13 cellular contexts compared by ENCODE assay signal in the genomic region with DNA sequence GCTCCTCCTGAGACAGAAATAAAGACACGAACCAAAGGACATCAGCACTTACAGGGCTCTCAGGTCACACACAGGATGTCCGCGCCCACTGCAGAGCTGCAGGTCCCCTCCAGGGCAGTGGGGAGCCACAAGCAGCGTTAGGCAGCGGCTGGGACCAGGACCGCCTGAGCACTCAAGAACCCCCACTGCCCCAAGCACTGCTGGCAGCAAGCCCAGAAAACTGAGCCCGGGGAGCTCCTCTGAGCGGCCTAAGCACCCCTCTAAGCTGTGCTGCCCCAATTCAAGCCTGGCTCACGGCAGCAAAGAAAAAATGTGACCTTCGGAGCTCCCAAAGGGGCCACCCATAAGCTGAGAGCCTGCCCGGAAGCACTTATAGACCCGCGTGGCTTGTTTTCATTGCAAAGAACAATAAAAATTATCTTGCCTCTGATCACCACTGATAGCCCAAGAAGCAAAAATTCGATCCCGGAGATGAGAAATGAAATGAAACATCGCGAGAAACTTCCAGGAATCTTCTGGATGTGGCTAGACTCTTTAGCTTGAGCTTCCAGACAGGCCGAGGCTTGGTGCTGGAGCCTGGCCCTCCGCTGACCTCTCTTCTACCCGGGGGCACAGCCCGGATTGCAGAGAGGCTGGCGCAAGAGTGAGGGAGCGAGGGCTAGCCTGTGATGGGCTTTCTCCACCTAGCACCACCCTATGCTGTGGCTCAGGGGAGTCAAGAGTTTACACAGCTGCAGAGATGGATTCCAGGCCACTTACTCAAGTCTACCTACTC. TPM values are rescaled to one million over a fixed set of nuclear protein-coding genes. Genes with fewer than 3 reads are reported as not detected.
DNase-seq lines count a peak whose midpoint lies in the region; ATAC-seq and TF ChIP-seq lines count a peak whose summit lies in the region.
"Had no signal": no experiment of that assay in that cellular context is flagged by ENCODE, and none has a peak within 500 bp of the region (broad histone marks: within the 10 kb centered on the region; RNA-seq: fewer than 3 reads in every experiment).

No MANE protein-coding gene starts in this region.

- no peak for TF ChIP-seq POLR2A in right lobe of liver (IDR thresholded peaks at IDR 0.05)

- H3K4me1 ChIP-seq in right lobe of liver: peaks cover 0 to 97% (median 42%) of the 10 kb centered on the region in 4 donors
- H3K4me1 ChIP-seq in smooth muscle cell (ENCODE audit: low read depth): peaks cover 2% of the 10 kb centered on the region

- no peak overlapping the region for H3K4me2 ChIP-seq in smooth muscle cell

- H3K27me3 ChIP-seq in right lobe of liver: no peaks in the 10 kb centered on the region
- H3K27me3 ChIP-seq in smooth muscle cell (ENCODE audit: low read depth): no peaks in the 10 kb centered on the region
- H3K27me3 ChIP-seq: esophagus muscularis mucosa, tibial artery had no signal

- intact Hi-C loops in right lobe of liver (cut with DNase I): no loop called here

- H3K27ac ChIP-seq in right lobe of liver (peak overlapping the region in 2 of 3 donors; percentile 24 to 99), smooth muscle cell (ENCODE audit: low read depth) (no peak overlapping the region)
- H3K27ac ChIP-seq: esophagus muscularis mucosa, tibial artery had no signal

- no peak overlapping the region for H2AFZ ChIP-seq in smooth muscle cell (ENCODE audit: low read depth)

- POLR2A ChIA-PET in HEK293T (lab: Yijun Ruan, JAX): interaction anchor here (1.0 kb wide), 1 partner anchor 315 kb away, joined by 3 read pairs; a partner anchor contains a TSS

- no peaks in the 10 kb centered on the region for H4K20me1 ChIP-seq in smooth muscle cell (ENCODE audit: low read depth)

- CTCF ChIA-PET in HEK293T (lab: Yijun Ruan, JAX): interaction anchor here (0.9 kb wide), 1 partner anchor 92 kb away, joined by 4 read pairs; no protein-coding TSS in a partner anchor

- H3K36me3 ChIP-seq in right lobe of liver: peaks cover 0 to 59% (median 28%) of the 10 kb centered on the region in 4 donors
- H3K36me3 ChIP-seq in smooth muscle cell (ENCODE audit: low read depth): no peaks in the 10 kb centered on the region

- no peak for TF ChIP-seq CTCF in LNCaP clone FGC (IDR thresholded peaks at IDR 0.05; ENCODE audit: control insufficient read depth, extremely low read depth, insufficient read depth)
- TF ChIP-seq CTCF in right lobe of liver (IDR thresholded peaks at IDR 0.05): no peak
- TF ChIP-seq CTCF in smooth muscle cell (IDR thresholded peaks at IDR 0.05; ENCODE audit: borderline replicate concordance, insufficient read depth, poor library complexity, severe bottlenecking): no peak

- 26% methylated on average over 11 of the region's 23 CpGs for WGBS in right lobe of liver (ENCODE audit: insufficient coverage, low coverage, low lambda C conversion rate, missing lambda C conversion rate)
- WGBS in smooth muscle cell (ENCODE audit: low lambda C conversion rate): 95% methylated on average over 23 of the region's 23 CpGs

- peaks cover 18% of the 10 kb centered on the region for H3K79me2 ChIP-seq in smooth muscle cell (ENCODE audit: low read depth)

- peak overlapping the region; percentile 18 for H3K4me3 ChIP-seq in LNCaP clone FGC (ENCODE audit: low read depth, low read length)
- peak overlapping the region in 1 of 3 donors; percentile 30 for H3K4me3 ChIP-seq in right lobe of liver
- H3K4me3 ChIP-seq in smooth muscle cell: no peak overlapping the region
- H3K4me3 ChIP-seq: esophagus muscularis mucosa, tibial artery had no signal

- H3K9me3 ChIP-seq in right lobe of liver (no peaks in the 10 kb centered on the region), smooth muscle cell (replicated peaks; ENCODE audit: low read depth) (no peaks in the 10 kb centered on the region)
- H3K9me3 ChIP-seq: esophagus muscularis mucosa, tibial artery had no signal

- ATAC-seq in right lobe of liver: peak in 1 of 4 donors; percentile 6
- ATAC-seq in GM18867 (IDR thresholded peaks at IDR 0.05; ENCODE audit: unreplicated experiment): no peak

- DNase-seq in 8988T (peak; percentile 69), LNCaP clone FGC (ENCODE audit: low read depth) (peak; percentile 37), brain pericyte (ENCODE audit: low read depth, low spot score) (peak; percentile 87), right lobe of liver (peak in 1 of 3 donors; percentile 38), T-helper 1 cell (no peak), HEK293T (ENCODE audit: extremely low spot score) (no peak), smooth muscle cell (lab: John Stamatoyannopoulos, UW; ENCODE audit: unreplicated experiment) (no peak)
- DNase-seq: activated CD8-positive, alpha-beta memory T cell treated with anti-CD3 and anti-CD28 coated beads, Interleukin-2, amount 50 U/mL, for 4 hours; kidney glomerular epithelial cell; T-helper 2 cell; tibial artery had no signal

- no peaks in the 10 kb centered on the region for H3F3A ChIP-seq in smooth muscle cell (ENCODE audit: low read depth)

- no peak overlapping the region for H3K9ac ChIP-seq in smooth muscle cell (ENCODE audit: low read depth)

TF ChIP-seq in HEK293T, 16 proteins besides CTCF, POLR2A, EP300 and RAD21:
- TF ChIP-seq ZNF384 (IDR thresholded peaks at IDR 0.05) (no peak), FOXM1 (IDR thresholded peaks at IDR 0.05; ENCODE audit: borderline replicate concordance) (no peak), FOXA1 (IDR thresholded peaks at IDR 0.05) (no peak), HDGF (IDR thresholded peaks at IDR 0.05; ENCODE audit: borderline replicate concordance) (no peak), SP1 (IDR thresholded peaks at IDR 0.05) (no peak), BHLHE40 (IDR thresholded peaks at IDR 0.05; ENCODE audit: borderline replicate concordance) (no peak), NFRKB (IDR thresholded peaks at IDR 0.05) (no peak), FOXK2 (IDR thresholded peaks at IDR 0.05) (no peak), LEF1 (IDR thresholded peaks at IDR 0.05; ENCODE audit: borderline replicate concordance) (no peak), CTBP1 (IDR thresholded peaks at IDR 0.05; ENCODE audit: borderline replicate concordance) (no peak), ARNT (IDR thresholded peaks at IDR 0.05) (no peak), ELF4 (IDR thresholded peaks at IDR 0.05) (no peak), L3MBTL2 (conservative IDR thresholded peaks at IDR 0.05) (no peak), SUZ12 (IDR thresholded peaks at IDR 0.05) (no peak), TARDBP (IDR thresholded peaks at IDR 0.05) (no peak)
- TF ChIP-seq, protein P1, sequence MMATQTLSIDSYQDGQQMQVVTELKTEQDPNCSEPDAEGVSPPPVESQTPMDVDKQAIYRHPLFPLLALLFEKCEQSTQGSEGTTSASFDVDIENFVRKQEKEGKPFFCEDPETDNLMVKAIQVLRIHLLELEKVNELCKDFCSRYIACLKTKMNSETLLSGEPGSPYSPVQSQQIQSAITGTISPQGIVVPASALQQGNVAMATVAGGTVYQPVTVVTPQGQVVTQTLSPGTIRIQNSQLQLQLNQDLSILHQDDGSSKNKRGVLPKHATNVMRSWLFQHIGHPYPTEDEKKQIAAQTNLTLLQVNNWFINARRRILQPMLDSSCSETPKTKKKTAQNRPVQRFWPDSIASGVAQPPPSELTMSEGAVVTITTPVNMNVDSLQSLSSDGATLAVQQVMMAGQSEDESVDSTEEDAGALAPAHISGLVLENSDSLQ (IDR thresholded peaks at IDR 0.05): no peak

RNA-seq across cellular contexts. Expression of a gene that starts 6.3 kb away (rescaled TPM):
- total RNA-seq in right lobe of liver (100 to 1,000 TPM in 1 of 6 experiments, 10 to 100 TPM in 5; 47.3 to 118 (median 54.5) TPM), smooth muscle cell (13.0 and 44.3 TPM in 2 replicates)
- polyA plus RNA-seq in smooth muscle cell: 26.3 and 36.6 TPM in 2 replicates

RNA-seq across cellular contexts. Expression of a gene that starts 47.2 kb away (rescaled TPM):
- total RNA-seq in right lobe of liver: 10 to 100 TPM; 58.2 to 98.7 (median 72.2) TPM
- 145 and 188 TPM in 2 replicates for total RNA-seq in smooth muscle cell
- polyA plus RNA-seq in smooth muscle cell: 651 and 680 TPM in 2 replicates

Comparison
In these comparisons a context has a peak if more than half of its experiments do, and no peak if none do; other contexts are left out.
1. DNase-seq: peak in 8988T (single experiment), LNCaP clone FGC (single experiment) and brain pericyte (single experiment); none in T-helper 1 cell (0 of 5), HEK293T (single experiment) and smooth muscle cell (single experiment).